Comparison of ENCODE assay signal across 1 cellular context in the genomic region with DNA sequence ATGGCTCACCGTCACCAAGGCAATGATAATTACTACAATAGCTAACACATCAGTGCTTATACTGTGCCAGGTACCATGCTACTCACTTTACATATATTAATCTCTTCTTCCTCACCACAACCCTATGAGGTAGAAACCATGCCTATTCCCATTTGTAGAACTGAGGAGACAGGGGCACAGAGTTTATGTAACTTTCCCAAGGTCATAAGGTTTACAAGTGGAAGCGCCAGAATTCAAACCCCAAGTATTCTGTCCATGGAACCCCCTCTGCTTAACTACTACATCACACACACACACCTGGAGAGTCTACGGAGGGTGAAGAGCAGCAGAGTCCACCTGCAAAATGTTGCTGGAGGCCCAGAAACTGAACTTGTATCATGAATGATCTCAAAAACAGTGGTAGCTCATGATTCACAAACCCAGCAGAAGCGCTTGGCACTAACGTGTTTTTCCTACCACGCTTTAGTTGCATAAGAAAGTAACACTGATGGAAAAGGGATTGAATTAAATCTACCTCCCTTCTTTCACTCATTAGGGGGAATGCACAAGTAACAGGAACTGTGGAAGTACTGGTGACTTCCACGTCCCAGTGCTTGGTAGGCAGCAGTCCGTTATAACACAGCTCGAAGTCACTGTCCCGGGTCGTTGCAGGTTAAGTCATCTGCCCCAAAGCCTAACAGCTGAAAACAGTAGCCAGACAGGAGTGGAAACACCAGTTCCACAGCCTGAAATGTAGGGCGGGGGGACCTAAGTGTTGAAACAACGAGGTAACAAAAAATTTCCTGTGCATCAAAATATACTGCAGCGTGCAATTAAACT.
TF ChIP-seq lines count a peak whose summit lies in the region.

No MANE protein-coding gene starts in this region.

TF ChIP-seq in HepG2, 621 proteins besides CTCF, POLR2A, EP300 and RAD21 (continued from another document and continues in another):
- TF ChIP-seq ZNF407 (CRISPR knock-in tag; IDR thresholded peaks at IDR 0.05; ENCODE audit: not compliant biosample characterization) (no peak), KMT2A (CRISPR knock-in tag; IDR thresholded peaks at IDR 0.05) (peak; percentile 27), ISL2 (CRISPR knock-in tag; IDR thresholded peaks at IDR 0.05) (no peak), ZNF451 (CRISPR knock-in tag; IDR thresholded peaks at IDR 0.05) (no peak), HDAC1 (CRISPR knock-in tag; IDR thresholded peaks at IDR 0.05) (peak; percentile 48; the same call in 1 of the 2 replicates), YEATS2 (CRISPR knock-in tag; IDR thresholded peaks at IDR 0.05; ENCODE audit: borderline replicate concordance) (no peak), ZNF333 (CRISPR knock-in tag; IDR thresholded peaks at IDR 0.05; ENCODE audit: borderline replicate concordance) (no peak), RELA (CRISPR knock-in tag; IDR thresholded peaks at IDR 0.05) (no peak), SPEN (CRISPR knock-in tag; IDR thresholded peaks at IDR 0.05; ENCODE audit: low read depth) (peak; percentile 30; the same call in 1 of the 2 replicates), ZNF550 (CRISPR knock-in tag; IDR thresholded peaks at IDR 0.05; ENCODE audit: borderline replicate concordance) (no peak), MIER3 (CRISPR knock-in tag; IDR thresholded peaks at IDR 0.05; ENCODE audit: borderline replicate concordance) (no peak), ZNF44 (CRISPR knock-in tag; IDR thresholded peaks at IDR 0.05) (no peak), ZBTB25 (CRISPR knock-in tag; IDR thresholded peaks at IDR 0.05) (no peak), SP2 (CRISPR knock-in tag; IDR thresholded peaks at IDR 0.05) (no peak), ZNF607 (CRISPR knock-in tag; IDR thresholded peaks at IDR 0.05; ENCODE audit: borderline replicate concordance) (no peak), MED1 (CRISPR knock-in tag; IDR thresholded peaks at IDR 0.05) (no peak), TAF15 (IDR thresholded peaks at IDR 0.05; ENCODE audit: low read depth, low read length, poor library complexity, severe bottlenecking) (no peak), POLR2AphosphoS5 (IDR thresholded peaks at IDR 0.05; ENCODE audit: low read depth, low read length) (peak; percentile 47), ARID4A (CRISPR knock-in tag; IDR thresholded peaks at IDR 0.05; ENCODE audit: borderline replicate concordance) (peak; percentile 23; the same call in 1 of the 2 replicates), POLR2G (IDR thresholded peaks at IDR 0.05; ENCODE audit: low read depth, low read length) (no peak), LCORL (IDR thresholded peaks at IDR 0.05) (no peak), LCORL (CRISPR knock-in tag; IDR thresholded peaks at IDR 0.05) (peak; percentile 31; the same call in 1 of the 2 replicates)
- TF ChIP-seq, protein P1, sequence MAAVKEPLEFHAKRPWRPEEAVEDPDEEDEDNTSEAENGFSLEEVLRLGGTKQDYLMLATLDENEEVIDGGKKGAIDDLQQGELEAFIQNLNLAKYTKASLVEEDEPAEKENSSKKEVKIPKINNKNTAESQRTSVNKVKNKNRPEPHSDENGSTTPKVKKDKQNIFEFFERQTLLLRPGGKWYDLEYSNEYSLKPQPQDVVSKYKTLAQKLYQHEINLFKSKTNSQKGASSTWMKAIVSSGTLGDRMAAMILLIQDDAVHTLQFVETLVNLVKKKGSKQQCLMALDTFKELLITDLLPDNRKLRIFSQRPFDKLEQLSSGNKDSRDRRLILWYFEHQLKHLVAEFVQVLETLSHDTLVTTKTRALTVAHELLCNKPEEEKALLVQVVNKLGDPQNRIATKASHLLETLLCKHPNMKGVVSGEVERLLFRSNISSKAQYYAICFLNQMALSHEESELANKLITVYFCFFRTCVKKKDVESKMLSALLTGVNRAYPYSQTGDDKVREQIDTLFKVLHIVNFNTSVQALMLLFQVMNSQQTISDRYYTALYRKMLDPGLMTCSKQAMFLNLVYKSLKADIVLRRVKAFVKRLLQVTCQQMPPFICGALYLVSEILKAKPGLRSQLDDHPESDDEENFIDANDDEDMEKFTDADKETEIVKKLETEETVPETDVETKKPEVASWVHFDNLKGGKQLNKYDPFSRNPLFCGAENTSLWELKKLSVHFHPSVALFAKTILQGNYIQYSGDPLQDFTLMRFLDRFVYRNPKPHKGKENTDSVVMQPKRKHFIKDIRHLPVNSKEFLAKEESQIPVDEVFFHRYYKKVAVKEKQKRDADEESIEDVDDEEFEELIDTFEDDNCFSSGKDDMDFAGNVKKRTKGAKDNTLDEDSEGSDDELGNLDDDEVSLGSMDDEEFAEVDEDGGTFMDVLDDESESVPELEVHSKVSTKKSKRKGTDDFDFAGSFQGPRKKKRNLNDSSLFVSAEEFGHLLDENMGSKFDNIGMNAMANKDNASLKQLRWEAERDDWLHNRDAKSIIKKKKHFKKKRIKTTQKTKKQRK (IDR thresholded peaks at IDR 0.05; ENCODE audit: low read length): no peak
- TF ChIP-seq, protein P2, sequence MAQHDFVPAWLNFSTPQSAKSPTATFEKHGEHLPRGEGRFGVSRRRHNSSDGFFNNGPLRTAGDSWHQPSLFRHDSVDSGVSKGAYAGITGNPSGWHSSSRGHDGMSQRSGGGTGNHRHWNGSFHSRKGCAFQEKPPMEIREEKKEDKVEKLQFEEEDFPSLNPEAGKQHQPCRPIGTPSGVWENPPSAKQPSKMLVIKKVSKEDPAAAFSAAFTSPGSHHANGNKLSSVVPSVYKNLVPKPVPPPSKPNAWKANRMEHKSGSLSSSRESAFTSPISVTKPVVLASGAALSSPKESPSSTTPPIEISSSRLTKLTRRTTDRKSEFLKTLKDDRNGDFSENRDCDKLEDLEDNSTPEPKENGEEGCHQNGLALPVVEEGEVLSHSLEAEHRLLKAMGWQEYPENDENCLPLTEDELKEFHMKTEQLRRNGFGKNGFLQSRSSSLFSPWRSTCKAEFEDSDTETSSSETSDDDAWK (CRISPR knock-in tag; IDR thresholded peaks at IDR 0.05): no peak
- TF ChIP-seq, protein P3, sequence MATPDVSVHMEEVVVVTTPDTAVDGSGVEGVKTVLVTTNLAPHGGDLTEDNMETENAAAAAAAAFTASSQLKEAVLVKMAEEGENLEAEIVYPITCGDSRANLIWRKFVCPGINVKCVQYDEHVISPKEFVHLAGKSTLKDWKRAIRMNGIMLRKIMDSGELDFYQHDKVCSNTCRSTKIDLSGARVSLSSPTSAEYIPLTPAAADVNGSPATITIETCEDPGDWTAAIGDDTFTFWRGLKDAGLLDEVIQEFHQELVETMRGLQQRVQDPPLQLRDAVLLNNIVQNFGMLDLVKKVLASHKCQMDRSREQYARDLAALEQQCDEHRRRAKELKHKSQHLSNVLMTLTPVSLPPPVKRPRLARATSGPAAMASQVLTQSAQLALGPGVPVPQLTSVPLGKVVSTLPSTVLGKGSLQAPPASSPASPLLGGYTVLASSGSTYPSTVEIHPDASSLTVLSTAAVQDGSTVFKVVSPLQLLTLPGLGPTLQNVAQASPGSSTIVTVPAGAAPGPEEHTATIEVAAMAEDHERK (CRISPR knock-in tag; IDR thresholded peaks at IDR 0.05; ENCODE audit: low read depth): no peak
- TF ChIP-seq, protein P4, sequence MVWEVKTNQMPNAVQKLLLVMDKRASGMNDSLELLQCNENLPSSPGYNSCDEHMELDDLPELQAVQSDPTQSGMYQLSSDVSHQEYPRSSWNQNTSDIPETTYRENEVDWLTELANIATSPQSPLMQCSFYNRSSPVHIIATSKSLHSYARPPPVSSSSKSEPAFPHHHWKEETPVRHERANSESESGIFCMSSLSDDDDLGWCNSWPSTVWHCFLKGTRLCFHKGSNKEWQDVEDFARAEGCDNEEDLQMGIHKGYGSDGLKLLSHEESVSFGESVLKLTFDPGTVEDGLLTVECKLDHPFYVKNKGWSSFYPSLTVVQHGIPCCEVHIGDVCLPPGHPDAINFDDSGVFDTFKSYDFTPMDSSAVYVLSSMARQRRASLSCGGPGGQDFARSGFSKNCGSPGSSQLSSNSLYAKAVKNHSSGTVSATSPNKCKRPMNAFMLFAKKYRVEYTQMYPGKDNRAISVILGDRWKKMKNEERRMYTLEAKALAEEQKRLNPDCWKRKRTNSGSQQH (CRISPR knock-in tag; IDR thresholded peaks at IDR 0.05; ENCODE audit: low read depth): no peak
